12 cellular contexts compared by ENCODE assay signal in the genomic region with DNA sequence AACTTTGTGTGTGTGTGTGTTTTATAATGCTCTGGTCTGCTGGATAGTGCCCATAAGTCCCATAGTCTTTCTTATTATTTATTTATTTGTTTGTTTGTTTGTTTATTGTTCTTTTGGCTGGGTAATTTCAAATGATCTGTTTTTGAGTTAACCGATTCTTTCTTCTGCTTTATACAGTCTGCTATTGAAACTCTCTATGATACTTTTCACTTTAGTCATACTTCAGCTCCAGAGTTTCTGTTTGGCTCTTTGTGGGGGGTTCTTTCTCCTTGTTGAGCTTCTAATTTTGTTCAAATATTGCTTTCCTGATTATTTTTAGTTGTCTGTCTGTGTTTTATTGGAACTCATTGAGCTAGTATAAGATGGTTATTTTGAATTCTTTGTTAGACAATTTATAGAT. TPM values are rescaled to one million over a fixed set of nuclear protein-coding genes. Genes with fewer than 3 reads are reported as not detected.
"Had no signal": no experiment of that assay in that cellular context is flagged by ENCODE, and none has a peak within 500 bp of the region (broad histone marks: within the 10 kb centered on the region; RNA-seq: fewer than 3 reads in every experiment).

No MANE protein-coding gene starts in this region.

- H3K9ac ChIP-seq: GM23248, KMS-11 had no signal

- DNase-seq: GM23248, GOT3, H7, HFFc6, IMR-90, KBM-7 had no signal

- H3K4me1 ChIP-seq: HAP-1 had no signal

- H3K9me3 ChIP-seq: HAP-1 had no signal

- H3K27ac ChIP-seq: GM23248, HL-60, KMS-11 had no signal

- H3K9me3 Mint-ChIP-seq: HFFc6 had no signal

- ATAC-seq: HCT116 had no signal

- H2AFZ ChIP-seq: GM23248 had no signal

- H3K36me3 ChIP-seq: HAP-1 had no signal

- H3K4me3 Mint-ChIP-seq: HFFc6 had no signal

- H3K4me2 ChIP-seq: KMS-11 had no signal

- H3K27ac Mint-ChIP-seq: HFFc6 had no signal

- H3K4me3 ChIP-seq: GM23248, HAP-1 had no signal

RNA-seq across cellular contexts. Expression of gene CXCL3, which starts 10.0 kb away (rescaled TPM):
- total RNA-seq: GM23248 had no signal

RNA-seq across cellular contexts. Expression of gene CXCL5, which starts 30.0 kb away (rescaled TPM):
- total RNA-seq: GM23248, H4, IMR-90 had no signal

RNA-seq across cellular contexts. Expression of gene PPBP, which starts 40.5 kb away (rescaled TPM):
- total RNA-seq: GM23248, H4, H7, HFFc6, HT1080, IMR-90 had no signal

RNA-seq across cellular contexts. Expression of gene PF4, which starts 46.7 kb away (rescaled TPM):
- total RNA-seq: GM23248, H4, H7, HT1080, IMR-90 had no signal
